12 cellular contexts compared by ENCODE assay signal in the genomic region with DNA sequence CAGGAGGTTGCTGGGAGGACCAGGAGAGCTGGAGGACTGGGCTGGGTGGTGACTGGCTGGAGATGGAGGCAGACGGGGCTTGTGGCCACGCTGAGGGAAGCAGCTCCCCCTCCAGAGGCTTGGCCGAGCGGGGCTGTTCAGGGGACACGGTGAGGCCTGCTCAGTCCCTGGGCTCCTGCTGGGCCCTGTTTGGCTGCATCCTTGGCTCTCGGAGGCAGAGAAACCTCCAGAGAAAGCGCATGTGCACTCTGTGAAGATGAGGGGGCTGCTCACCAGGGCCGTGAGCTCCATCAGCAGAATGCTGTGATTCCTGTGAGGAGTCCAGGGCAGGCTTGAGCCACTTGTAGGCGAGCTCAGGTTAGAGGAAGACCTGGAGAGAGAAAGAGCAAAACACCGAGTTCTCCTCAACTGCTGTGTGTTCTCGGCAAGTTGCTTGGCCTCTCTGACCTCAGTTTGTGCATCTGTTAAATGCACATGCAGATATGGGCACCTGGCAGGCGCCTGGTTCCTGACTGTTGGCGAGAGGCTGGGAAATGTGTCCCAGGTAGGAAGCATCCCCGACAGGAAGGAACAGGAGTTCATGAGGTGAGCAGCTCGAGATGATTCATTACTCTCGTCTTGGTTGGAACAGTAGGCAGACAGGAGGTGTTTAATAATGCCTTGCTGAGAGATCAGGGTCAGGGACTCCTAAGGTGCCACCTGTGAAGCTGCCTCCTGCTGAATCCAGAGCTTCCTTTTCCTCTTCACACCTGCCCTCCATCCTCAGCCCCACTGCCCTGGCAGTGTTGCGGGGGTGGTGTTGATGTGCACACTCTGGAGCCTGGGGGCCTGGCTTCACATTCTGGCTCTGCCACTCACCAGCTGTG. TPM values are rescaled to one million over a fixed set of nuclear protein-coding genes. Genes with fewer than 3 reads are reported as not detected.
DNase-seq lines count a peak whose midpoint lies in the region; ATAC-seq lines count a peak whose summit lies in the region.
"Had no signal": no experiment of that assay in that cellular context is flagged by ENCODE, and none has a peak within 500 bp of the region (broad histone marks: within the 10 kb centered on the region; RNA-seq: fewer than 3 reads in every experiment).

No MANE protein-coding gene starts in this region.

- peaks cover 96% of the 10 kb centered on the region for H3K4me1 Mint-ChIP-seq in stimulated activated effector memory CD8-positive, alpha-beta T cell treated with anti-CD3 and anti-CD28 coated beads, Interleukin-12 subunit alpha, Interleukin-12 subunit beta, amount 100 ng/mL, for 72 hours

- WGBS in esophagus, 2 donors, result 67 to 68% methylated on average over 17 of the region's 17 CpGs

- no peaks in the 10 kb centered on the region for H3K4me1 ChIP-seq in esophagus (ENCODE audit: control insufficient read depth in 2 of 2, insufficient read depth in 2 of 2, low read length in 1 of 2)

- no peaks in the 10 kb centered on the region for H3K9me3 ChIP-seq in esophagus (ENCODE audit: control insufficient read depth in 2 of 2, insufficient read depth in 1 of 2, low read depth in 1 of 2, low read length in 1 of 2)
- H3K9me3 ChIP-seq: ovary had no signal

- DNase-seq in NCI-H1417 (lab: John Stamatoyannopoulos, UW) (peak in 2 of 3 experiments; percentile 36 to 60), NCI-H1417 treated with DMSO at 0.1 percent for 48 hours (lab: John Stamatoyannopoulos, UW) (no peak), GM19238 (ENCODE audit: insufficient read length, low spot score) (no peak)
- peak; percentile 39 to 54 for DNase-seq in activated CD4-positive, alpha-beta T cell treated with anti-CD3 and anti-CD28 coated beads, Interleukin-2, amount 50 U/mL, for 48 hours
- peak in 1 of 2 donors; percentile 70 for DNase-seq in stimulated activated effector memory CD8-positive, alpha-beta T cell treated with anti-CD3 and anti-CD28 coated beads, Interleukin-12 subunit alpha, Interleukin-12 subunit beta, amount 100 ng/mL, for 72 hours (ENCODE audit: low spot score in 2 of 2)
- DNase-seq: NCI-H226 had no signal

- peak overlapping the region; percentile 93 for H3K4me3 Mint-ChIP-seq in stimulated activated effector memory CD8-positive, alpha-beta T cell treated with anti-CD3 and anti-CD28 coated beads, Interleukin-12 subunit alpha, Interleukin-12 subunit beta, amount 100 ng/mL, for 72 hours

- H3K27me3 ChIP-seq in esophagus (ENCODE audit: control insufficient read depth in 1 of 2, insufficient read depth in 2 of 2, low read length in 2 of 2), result no peaks in the 10 kb centered on the region
- H3K27me3 ChIP-seq: ovary had no signal

- ATAC-seq in stimulated activated effector memory CD8-positive, alpha-beta T cell treated with anti-CD3 and anti-CD28 coated beads, Interleukin-12 subunit alpha, Interleukin-12 subunit beta, amount 100 ng/mL, for 72 hours, result peak; percentile 57
- no peak for ATAC-seq in HG03378 (IDR thresholded peaks at IDR 0.05; ENCODE audit: unreplicated experiment)
- ATAC-seq in HG02678 (IDR thresholded peaks at IDR 0.05; ENCODE audit: unreplicated experiment), result no peak
- ATAC-seq: SK-N-SH treated with all-trans-retinoic acid at 6 μM for 48 hours had no signal

- H3K36me3 Mint-ChIP-seq in stimulated activated effector memory CD8-positive, alpha-beta T cell treated with anti-CD3 and anti-CD28 coated beads, Interleukin-12 subunit alpha, Interleukin-12 subunit beta, amount 100 ng/mL, for 72 hours, result peaks cover 61% of the 10 kb centered on the region

- H3K9me3 Mint-ChIP-seq in stimulated activated effector memory CD8-positive, alpha-beta T cell treated with anti-CD3 and anti-CD28 coated beads, Interleukin-12 subunit alpha, Interleukin-12 subunit beta, amount 100 ng/mL, for 72 hours, result no peaks in the 10 kb centered on the region

- peak overlapping the region in 1 of 2 donors; percentile 22 for H3K4me3 ChIP-seq in esophagus (ENCODE audit: low read depth in 1 of 2, low read length in 2 of 2)
- H3K4me3 ChIP-seq: ovary had no signal

- H3K27ac ChIP-seq in esophagus (ENCODE audit: low read depth in 2 of 2, low read length in 1 of 2), result peak overlapping the region; percentile 34 to 55
- H3K27ac ChIP-seq: 22Rv1, ovary had no signal

- H3K27ac Mint-ChIP-seq in stimulated activated effector memory CD8-positive, alpha-beta T cell treated with anti-CD3 and anti-CD28 coated beads, Interleukin-12 subunit alpha, Interleukin-12 subunit beta, amount 100 ng/mL, for 72 hours, result peak overlapping the region; percentile 99

- no peaks in the 10 kb centered on the region for H3K36me3 ChIP-seq in esophagus (ENCODE audit: control insufficient read depth in 2 of 2, insufficient read depth in 2 of 2, low read length in 1 of 2)
- H3K36me3 ChIP-seq: ovary had no signal

RNA-seq across cellular contexts. Expression of a gene that starts 0.9 kb away (rescaled TPM):
- polyA plus RNA-seq in esophagus, result 1 to 10 TPM; 3.9 to 5.0 TPM

RNA-seq across cellular contexts. Expression of a gene that starts 44.8 kb away (rescaled TPM):
- polyA plus RNA-seq in esophagus, result 10 to 100 TPM in 1 of 2 donors, 1 to 10 TPM in 1; 1.8 to 14.3 TPM

RNA-seq across cellular contexts. Expression of a gene that starts 50.5 kb away (rescaled TPM):
- polyA plus RNA-seq in esophagus, result 10 to 100 TPM; 39.2 to 40.9 TPM

Comparison
In these comparisons a context has a peak if more than half of its experiments do, and no peak if none do; other contexts are left out.
1. DNase-seq: peak in NCI-H1417 (2 of 3) and activated CD4-positive, alpha-beta T cell treated with anti-CD3 and anti-CD28 coated beads, Interleukin-2, amount 50 U/mL, for 48 hours (2 of 2); none in NCI-H1417 treated with DMSO at 0.1 percent for 48 hours (single experiment) and GM19238 (single experiment).